ENCODE assay signal across 24 cellular contexts in genomic region chr6:152794696-152795095, GRCh38.
"Had no signal": no experiment of that assay in that cellular context is flagged by ENCODE, and none has a peak within 500 bp of the region (broad histone marks: within the 10 kb centered on the region; RNA-seq: fewer than 3 reads in every experiment).

No MANE protein-coding gene starts in this region.

- DNase-seq: stimulated activated CD4-positive, alpha-beta T cell treated with anti-CD3 and anti-CD28 coated beads, Interleukin-2, amount 100 ng/mL, for 48 hours; stimulated activated CD4-positive, alpha-beta T cell treated with anti-CD3 and anti-CD28 coated beads, Interleukin-4, amount 100 ng/mL, for 1 hour; stimulated activated CD4-positive, alpha-beta T cell treated with anti-CD3 and anti-CD28 coated beads, Interleukin-4, amount 100 ng/mL, for 24 hours; stimulated activated CD4-positive, alpha-beta T cell treated with anti-CD3 and anti-CD28 coated beads, Interleukin-4, amount 100 ng/mL, for 4 hours; stimulated activated CD8-positive, alpha-beta memory T cell treated with anti-CD3 and anti-CD28 coated beads, Interleukin-4, amount 100 ng/mL, for 48 hours; stimulated activated naive B cell treated with anti-CD40 and anti-IgM and Interleukin-4, amounts not matched to agents 10 μg/mL and 1 μg/mL and 100 μg/mL, for 72 hours; stimulated activated naive CD4-positive, alpha-beta T cell; stimulated activated naive CD4-positive, alpha-beta T cell treated with Interleukin-2 at 50 U/mL for 16 hours; stimulated activated naive CD8-positive, alpha-beta T cell treated with anti-CD3 and anti-CD28 coated beads, Interleukin-15, amount 100 ng/mL, for 72 hours; stimulated activated naive CD8-positive, alpha-beta T cell treated with anti-CD3 and anti-CD28 coated beads, Interleukin-15, Interleukin-2, amounts not matched to agents 100 U/mL and 50 U/mL, for 24 hours; stomach; substantia nigra; testis; thyroid gland; tibial artery; transverse colon; trophoblast cell; upper lobe of left lung; upper lobe of right lung; uterus had no signal

- H3K27me3 Mint-ChIP-seq: stimulated activated memory B cell treated with anti-CD40 and anti-IgM and Interleukin-4, amounts not matched to agents 10 μg/mL and 1 μg/mL and 100 μg/mL, for 72 hours had no signal

- H3K4me1 Mint-ChIP-seq: stimulated activated effector memory CD8-positive, alpha-beta T cell treated with anti-CD3 and anti-CD28 coated beads, Interleukin-12 subunit alpha, Interleukin-12 subunit beta, amount 100 ng/mL, for 72 hours; stimulated activated memory B cell treated with anti-CD40 and anti-IgM and Interleukin-4, amounts not matched to agents 10 μg/mL and 1 μg/mL and 100 μg/mL, for 72 hours; stimulated activated naive B cell treated with anti-CD40 and anti-IgM and Interleukin-4, amounts not matched to agents 10 μg/mL and 1 μg/mL and 100 μg/mL, for 72 hours; stimulated activated naive CD8-positive, alpha-beta T cell treated with anti-CD3 and anti-CD28 coated beads, Interleukin-15, amount 100 ng/mL, for 72 hours had no signal

- H3K4me3 Mint-ChIP-seq: stimulated activated effector memory CD8-positive, alpha-beta T cell treated with anti-CD3 and anti-CD28 coated beads, Interleukin-12 subunit alpha, Interleukin-12 subunit beta, amount 100 ng/mL, for 72 hours; stimulated activated memory B cell treated with anti-CD40 and anti-IgM and Interleukin-4, amounts not matched to agents 10 μg/mL and 1 μg/mL and 100 μg/mL, for 72 hours; stimulated activated naive B cell treated with anti-CD40 and anti-IgM and Interleukin-4, amounts not matched to agents 10 μg/mL and 1 μg/mL and 100 μg/mL, for 72 hours; stimulated activated naive CD8-positive, alpha-beta T cell treated with anti-CD3 and anti-CD28 coated beads, Interleukin-15, amount 100 ng/mL, for 72 hours; stimulated activated naive CD8-positive, alpha-beta T cell treated with anti-CD3 and anti-CD28 coated beads, Interleukin-15, Interleukin-2, amounts not matched to agents 100 ng/mL and 50 ng/mL, for 24 hours; type B pancreatic cell had no signal

- H3K27ac Mint-ChIP-seq: stimulated activated effector memory CD8-positive, alpha-beta T cell treated with anti-CD3 and anti-CD28 coated beads, Interleukin-12 subunit alpha, Interleukin-12 subunit beta, amount 100 ng/mL, for 72 hours; stimulated activated memory B cell treated with anti-CD40 and anti-IgM and Interleukin-4, amounts not matched to agents 10 μg/mL and 1 μg/mL and 100 μg/mL, for 72 hours; stimulated activated naive B cell treated with anti-CD40 and anti-IgM and Interleukin-4, amounts not matched to agents 10 μg/mL and 1 μg/mL and 100 μg/mL, for 72 hours; stimulated activated naive CD8-positive, alpha-beta T cell treated with anti-CD3 and anti-CD28 coated beads, Interleukin-15, amount 100 ng/mL, for 72 hours; stimulated activated naive CD8-positive, alpha-beta T cell treated with anti-CD3 and anti-CD28 coated beads, Interleukin-15, Interleukin-2, amounts not matched to agents 100 ng/mL and 50 ng/mL, for 24 hours; type B pancreatic cell had no signal

- H3K9me3 Mint-ChIP-seq: stimulated activated effector memory CD8-positive, alpha-beta T cell treated with anti-CD3 and anti-CD28 coated beads, Interleukin-12 subunit alpha, Interleukin-12 subunit beta, amount 100 ng/mL, for 72 hours; stimulated activated memory B cell treated with anti-CD40 and anti-IgM and Interleukin-4, amounts not matched to agents 10 μg/mL and 1 μg/mL and 100 μg/mL, for 72 hours; stimulated activated naive B cell treated with anti-CD40 and anti-IgM and Interleukin-4, amounts not matched to agents 10 μg/mL and 1 μg/mL and 100 μg/mL, for 72 hours; stimulated activated naive CD8-positive, alpha-beta T cell treated with anti-CD3 and anti-CD28 coated beads, Interleukin-15, amount 100 ng/mL, for 72 hours; stimulated activated naive CD8-positive, alpha-beta T cell treated with anti-CD3 and anti-CD28 coated beads, Interleukin-15, Interleukin-2, amounts not matched to agents 100 ng/mL and 50 ng/mL, for 24 hours; type B pancreatic cell had no signal

- H3K36me3 Mint-ChIP-seq: stimulated activated effector memory CD8-positive, alpha-beta T cell treated with anti-CD3 and anti-CD28 coated beads, Interleukin-12 subunit alpha, Interleukin-12 subunit beta, amount 100 ng/mL, for 72 hours; stimulated activated memory B cell treated with anti-CD40 and anti-IgM and Interleukin-4, amounts not matched to agents 10 μg/mL and 1 μg/mL and 100 μg/mL, for 72 hours; stimulated activated naive B cell treated with anti-CD40 and anti-IgM and Interleukin-4, amounts not matched to agents 10 μg/mL and 1 μg/mL and 100 μg/mL, for 72 hours; type B pancreatic cell had no signal
